8 cellular contexts compared by ENCODE assay signal in the genomic region with DNA sequence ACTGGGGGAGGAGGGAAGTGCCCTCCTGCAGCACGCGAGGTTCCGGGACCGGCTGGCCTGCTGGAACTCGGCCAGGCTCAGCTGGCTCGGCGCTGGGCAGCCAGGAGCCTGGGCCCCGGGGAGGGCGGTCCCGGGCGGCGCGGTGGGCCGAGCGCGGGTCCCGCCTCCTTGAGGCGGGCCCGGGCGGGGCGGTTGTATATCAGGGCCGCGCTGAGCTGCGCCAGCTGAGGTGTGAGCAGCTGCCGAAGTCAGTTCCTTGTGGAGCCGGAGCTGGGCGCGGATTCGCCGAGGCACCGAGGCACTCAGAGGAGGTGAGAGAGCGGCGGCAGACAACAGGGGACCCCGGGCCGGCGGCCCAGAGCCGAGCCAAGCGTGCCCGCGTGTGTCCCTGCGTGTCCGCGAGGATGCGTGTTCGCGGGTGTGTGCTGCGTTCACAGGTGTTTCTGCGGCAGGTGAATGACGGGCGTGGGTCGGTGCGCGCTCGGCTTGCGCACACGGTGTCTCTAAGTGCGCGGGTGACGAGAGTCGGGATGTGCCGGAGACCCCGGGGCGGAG. TPM values are rescaled to one million over a fixed set of nuclear protein-coding genes. Genes with fewer than 3 reads are reported as not detected.
DNase-seq lines count a peak whose midpoint lies in the region; ATAC-seq, FAIRE-seq and TF ChIP-seq lines count a peak whose summit lies in the region.

A gene (plus strand): TSS at position 227 of the 555 bp plus-strand sequence. CDS start 5,388 bp downstream, outside the sequence.

- peaks cover 6 to 14% of the 10 kb centered on the region in 2 experiments for H3K36me3 ChIP-seq in HepG2 (replicated peaks in 1 of 2; ENCODE audit: control insufficient read depth in 1 of 2, insufficient read depth in 2 of 2, low read length in 2 of 2)

- H3K27me3 ChIP-seq in AG04450 (ENCODE audit: control insufficient read depth, insufficient read depth, low read length) (no peaks in the 10 kb centered on the region), HepG2 (ENCODE audit: control insufficient read depth in 1 of 2, insufficient read depth in 2 of 2, low read length in 2 of 2) (peaks cover 0 to 6% of the 10 kb centered on the region in 2 experiments; a peak in 1 of 5 replicates)

- peak; percentile 69 for ATAC-seq in GM19025 (IDR thresholded peaks at IDR 0.05; ENCODE audit: low read depth, unreplicated experiment)
- peak; percentile 39 for ATAC-seq in HG03442 (IDR thresholded peaks at IDR 0.05; ENCODE audit: unreplicated experiment)
- peak; percentile 87 for ATAC-seq in HepG2

- peak within 1 kb of the TSS; percentile 96 for H3K27ac ChIP-seq in AG04450 (ENCODE audit: low read depth, low read length)
- H3K27ac ChIP-seq in HepG2 (ENCODE audit: extremely low read length, insufficient read depth, low read length), result peak within 1 kb of the TSS; percentile 92

- no peak; the same call in 1 of the 2 replicates for TF ChIP-seq RAD21 in HepG2 (CRISPR knock-in tag; IDR thresholded peaks at IDR 0.05)

- TF ChIP-seq EP300 in HepG2 (IDR thresholded peaks at IDR 0.05; ENCODE audit: low read depth in 2 of 2, low read length in 2 of 2) (peak; percentile 10 to 61; a peak in 3 of 4 replicates), HepG2 (CRISPR knock-in tag; IDR thresholded peaks at IDR 0.05; ENCODE audit: borderline replicate concordance) (0 out of 2 replicates have a peak, but pooled peaks have one; percentile 43)

- H3K4me3 ChIP-seq in AG04450 (ENCODE audit: low read depth, low read length) (peak within 1 kb of the TSS; percentile 99), HepG2 (replicated peaks in 1 of 3; ENCODE audit: insufficient read depth in 1 of 3, low read depth in 2 of 3, low read length in 3 of 3) (peak within 1 kb of the TSS; percentile 73 to 99 (median 94))

- intact Hi-C loops in HepG2 (cut with micrococcal nuclease; ENCODE audit: unreplicated experiment), result loop anchor here (10.0 kb wide), 1 partner anchor 206 kb away; a partner anchor contains a TSS

- peak in 1 of 2 experiments; percentile 98; a peak in 2 of 4 replicates for TF ChIP-seq POLR2A in HepG2 (IDR thresholded peaks at IDR 0.05; ENCODE audit: insufficient read depth in 1 of 2, low read depth in 2 of 2, low read length in 2 of 2)

- peaks cover 50% of the 10 kb centered on the region for H4K20me1 ChIP-seq in HepG2 (ENCODE audit: insufficient read depth, low read length)

- WGBS in HepG2 (ENCODE audit: low lambda C conversion rate), result 1% methylated on average over 41 of the region's 63 CpGs

- POLR2A ChIA-PET in AG04450 (lab: Yijun Ruan, JAX), result interaction anchor here (0.6 to 3.9 kb wide), 31 partner anchors 10 to 466 kb away, joined by 3 to 95 read pairs (median 6); no protein-coding TSS in a partner anchor
- POLR2A ChIA-PET in HepG2 (lab: Yijun Ruan, JAX), result interaction anchor here (0.7 to 6.8 kb wide), 19 partner anchors 9 to 491 kb away, joined by 3 to 383 read pairs (median 6); a partner anchor contains a TSS

- DNase-seq in AG04450 (ENCODE audit: low read depth, low spot score) (peak; percentile 86), NCI-H524 treated with DMSO at 0.1 percent for 48 hours (lab: John Stamatoyannopoulos, UW) (peak; percentile 39), dermis blood vessel endothelial cell (peak; percentile 95), HepG2 (ENCODE audit: low spot score) (peak; percentile 87)
- peak; percentile 69 for DNase-seq in activated CD4-positive, alpha-beta T cell treated with anti-CD3 and anti-CD28 coated beads, Interleukin-2, amount 50 U/mL, for 1 hour
- DNase-seq in stimulated activated CD4-positive, alpha-beta T cell treated with anti-CD3 and anti-CD28 coated beads, Interleukin-2, amount 100 ng/mL, for 48 hours, result peak; percentile 64 to 72

- peak within 1 kb of the TSS; percentile 95 for H3K9ac ChIP-seq in HepG2 (ENCODE audit: insufficient read depth, low read depth, low read length)

- no TSS peak for BruUV-seq in HepG2 (replicated peaks; lab: Mats Ljungman, UMichigan)

- H3K79me2 ChIP-seq in HepG2 (ENCODE audit: insufficient read depth, low read length), result peaks cover 59% of the 10 kb centered on the region

- CTCF ChIA-PET in AG04450 (lab: Charles Lee), result interaction anchor here (1.2 to 3.4 kb wide), 2 partner anchors 12 to 63 kb away, joined by 6 to 36 read pairs; no protein-coding TSS in a partner anchor
- CTCF ChIA-PET in HepG2 (lab: Yijun Ruan, JAX; ENCODE audit: low intra/inter-chr PET ratio, low total read pairs), result interaction anchor here (3.6 kb wide), 1 partner anchor 55 kb away, joined by 39 read pairs; no protein-coding TSS in a partner anchor

- peak within 1 kb of the TSS; percentile 97 for H3K4me2 ChIP-seq in HepG2 (ENCODE audit: low read depth, low read length)

- FAIRE-seq in HepG2 (lab: Jason Lieb, UNC), result peak; percentile 8

- no peak within 1 kb of the TSS for H2AFZ ChIP-seq in HepG2 (ENCODE audit: low read length)

- TF ChIP-seq CTCF in AG04450 (IDR thresholded peaks at IDR 0.05; ENCODE audit: low read depth, low read length), result no peak
- peak; percentile 7; the same call in 1 of the 2 replicates for TF ChIP-seq CTCF in HepG2 (CRISPR knock-in tag; IDR thresholded peaks at IDR 0.05)

- H3K9me3 ChIP-seq in AG04450 (ENCODE audit: control insufficient read depth, insufficient read depth, low read length) (peaks cover 14% of the 10 kb centered on the region; the same call in 1 of the 2 replicates), HepG2 (ENCODE audit: low read length) (no peaks in the 10 kb centered on the region)

- in situ Hi-C loops in HepG2 (cut with HindIII; ENCODE audit: extremely low pct_ligation_motif_present, low pct_unique_long_range_greater_than_20kb), result no loop called here

- H3K4me1 ChIP-seq in HepG2 (ENCODE audit: insufficient read depth, low read length), result peaks cover 76% of the 10 kb centered on the region

TF ChIP-seq in HepG2, 621 proteins besides CTCF, POLR2A, EP300 and RAD21 (continues in another document):
- TF ChIP-seq, protein P1, sequence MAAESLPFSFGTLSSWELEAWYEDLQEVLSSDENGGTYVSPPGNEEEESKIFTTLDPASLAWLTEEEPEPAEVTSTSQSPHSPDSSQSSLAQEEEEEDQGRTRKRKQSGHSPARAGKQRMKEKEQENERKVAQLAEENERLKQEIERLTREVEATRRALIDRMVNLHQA (CRISPR knock-in tag; IDR thresholded peaks at IDR 0.05), result no peak
- TF ChIP-seq ZNF772 (CRISPR knock-in tag; IDR thresholded peaks at IDR 0.05) (peak; percentile 82; the same call in 1 of the 2 replicates), ZNF556 (CRISPR knock-in tag; IDR thresholded peaks at IDR 0.05; ENCODE audit: borderline replicate concordance) (no peak; the same call in 1 of the 2 replicates), RORA (CRISPR knock-in tag; IDR thresholded peaks at IDR 0.05) (0 out of 2 replicates have a peak, but pooled peaks have one; percentile 18), ONECUT2 (CRISPR knock-in tag; IDR thresholded peaks at IDR 0.05) (0 out of 2 replicates have a peak, but pooled peaks have one; percentile 6)
- TF ChIP-seq, protein P2, sequence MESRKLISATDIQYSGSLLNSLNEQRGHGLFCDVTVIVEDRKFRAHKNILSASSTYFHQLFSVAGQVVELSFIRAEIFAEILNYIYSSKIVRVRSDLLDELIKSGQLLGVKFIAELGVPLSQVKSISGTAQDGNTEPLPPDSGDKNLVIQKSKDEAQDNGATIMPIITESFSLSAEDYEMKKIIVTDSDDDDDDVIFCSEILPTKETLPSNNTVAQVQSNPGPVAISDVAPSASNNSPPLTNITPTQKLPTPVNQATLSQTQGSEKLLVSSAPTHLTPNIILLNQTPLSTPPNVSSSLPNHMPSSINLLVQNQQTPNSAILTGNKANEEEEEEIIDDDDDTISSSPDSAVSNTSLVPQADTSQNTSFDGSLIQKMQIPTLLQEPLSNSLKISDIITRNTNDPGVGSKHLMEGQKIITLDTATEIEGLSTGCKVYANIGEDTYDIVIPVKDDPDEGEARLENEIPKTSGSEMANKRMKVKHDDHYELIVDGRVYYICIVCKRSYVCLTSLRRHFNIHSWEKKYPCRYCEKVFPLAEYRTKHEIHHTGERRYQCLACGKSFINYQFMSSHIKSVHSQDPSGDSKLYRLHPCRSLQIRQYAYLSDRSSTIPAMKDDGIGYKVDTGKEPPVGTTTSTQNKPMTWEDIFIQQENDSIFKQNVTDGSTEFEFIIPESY (CRISPR knock-in tag; IDR thresholded peaks at IDR 0.05), result no peak
- TF ChIP-seq, protein P3, sequence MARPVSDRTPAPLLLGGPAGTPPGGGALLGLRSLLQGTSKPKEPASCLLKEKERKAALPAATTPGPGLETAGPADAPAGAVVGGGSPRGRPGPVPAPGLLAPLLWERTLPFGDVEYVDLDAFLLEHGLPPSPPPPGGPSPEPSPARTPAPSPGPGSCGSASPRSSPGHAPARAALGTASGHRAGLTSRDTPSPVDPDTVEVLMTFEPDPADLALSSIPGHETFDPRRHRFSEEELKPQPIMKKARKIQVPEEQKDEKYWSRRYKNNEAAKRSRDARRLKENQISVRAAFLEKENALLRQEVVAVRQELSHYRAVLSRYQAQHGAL (CRISPR knock-in tag; IDR thresholded peaks at IDR 0.05; ENCODE audit: not compliant biosample characterization), result peak; percentile 55

RNA-seq across cellular contexts. Expression of the gene that starts here (rescaled TPM):
- polyA plus RNA-seq in AG04450 (2011; rRNA removed) (722 and 830 TPM in 2 replicates), HepG2 (2011; rRNA removed) (92.1 and 131 TPM in 2 replicates)
- 347 and 430 TPM in 2 replicates for polyA minus RNA-seq in AG04450 (2011; rRNA and poly(A)+ RNA removed)
- total RNA-seq in dermis blood vessel endothelial cell (141 and 189 TPM in 2 replicates), HepG2 (2016; rRNA removed; fragmentation: Illumina TruSeq; extraction: Trizol) (56.0 and 60.7 TPM in 2 replicates)
- 14.1 and 14.6 TPM in 2 replicates for total RNA-seq in HepG2 (2016; cell fraction: cytosol; rRNA removed; fragmentation: Illumina TruSeq; extraction: Trizol; ENCODE audit: low read depth)
- 60.2 and 60.7 TPM in 2 replicates for total RNA-seq in HepG2 (2016; cell fraction: insoluble cytoplasmic fraction; rRNA removed; fragmentation: Illumina TruSeq; extraction: Trizol)
- 35.8 and 37.2 TPM in 2 replicates for total RNA-seq in HepG2 (2016; cell fraction: membrane; rRNA removed; fragmentation: Illumina TruSeq; extraction: Trizol)
- total RNA-seq in HepG2 (2016; cell fraction: nucleus; rRNA removed; fragmentation: Illumina TruSeq; extraction: Trizol), result 39.4 and 41.1 TPM in 2 replicates
- polyA plus RNA-seq in HepG2 (2011; cell fraction: cytosol; rRNA removed), result 101 and 109 TPM in 2 replicates
- 99.7 and 130 TPM in 2 replicates for polyA plus RNA-seq in HepG2 (2011; cell fraction: nucleus; rRNA removed)
- 25.4 and 74.5 TPM in 2 replicates for polyA plus RNA-seq in HepG2 (2012)
- 11.7 and 12.8 TPM in 2 replicates for polyA plus RNA-seq in HepG2 (2016; cell fraction: cytosol; fragmentation: Illumina TruSeq; extraction: Trizol; ENCODE audit: low read depth)
- 67.9 and 74.3 TPM in 2 replicates for polyA plus RNA-seq in HepG2 (2016; cell fraction: insoluble cytoplasmic fraction; fragmentation: Illumina TruSeq; extraction: Trizol; ENCODE audit: low read depth)
- 27.1 and 27.5 TPM in 2 replicates for polyA plus RNA-seq in HepG2 (2016; cell fraction: membrane; fragmentation: Illumina TruSeq; extraction: Trizol; ENCODE audit: low read depth)
- 70.1 and 78.2 TPM in 2 replicates for polyA plus RNA-seq in HepG2 (2016; cell fraction: nucleus; fragmentation: Illumina TruSeq; extraction: Trizol; ENCODE audit: insufficient read depth, low read depth)
- polyA minus RNA-seq in HepG2 (2011; rRNA and poly(A)+ RNA removed; ENCODE audit: low replicate concordance), result 52.9 and 74.7 TPM in 2 replicates
- 33.1 and 37.9 TPM in 2 replicates for polyA minus RNA-seq in HepG2 (2011; cell fraction: cytosol; rRNA and poly(A)+ RNA removed)
- 23.8 and 39.9 TPM in 2 replicates for polyA minus RNA-seq in HepG2 (2011; cell fraction: nucleus; rRNA and poly(A)+ RNA removed)

Comparison
In these comparisons a context has a peak if more than half of its experiments do, and no peak if none do; other contexts are left out.
1. Peak in every context shown above with its lines: DNase-seq, ATAC-seq, H3K4me3 ChIP-seq and H3K27ac ChIP-seq.
2. DNase-seq: peak in every context shown above with its lines; median percentile 95 in dermis blood vessel endothelial cell; 87 in HepG2; 86 in AG04450; 69 in activated CD4-positive, alpha-beta T cell treated with anti-CD3 and anti-CD28 coated beads, Interleukin-2, amount 50 U/mL, for 1 hour; 68 in stimulated activated CD4-positive, alpha-beta T cell treated with anti-CD3 and anti-CD28 coated beads, Interleukin-2, amount 100 ng/mL, for 48 hours; 39 in NCI-H524 treated with DMSO at 0.1 percent for 48 hours.